In genomic region chr7:74850833-74851721, GRCh38 we compare ENCODE assay signal across 8 cellular contexts. TPM values are rescaled to one million over a fixed set of nuclear protein-coding genes. Genes with fewer than 3 reads are reported as not detected.
A peak's percentile ranks its signal among the peaks of the same experiment; 100 is the strongest.
DNase-seq lines count a peak whose midpoint lies in the region; ATAC-seq and TF ChIP-seq lines count a peak whose summit lies in the region.
"Not testable (repeated sequence)": the region's sequence is repeated elsewhere in the genome, so short reads cannot be mapped to it uniquely, and the experiment has no call there.

Gene GTF2IRD2, minus strand, starts transcription at chr7:74851605. Its CDS starts 15,227 bp downstream, at chr7:74836378.

- not testable (repeated sequence) for H3K4me1 ChIP-seq in SJCRH30, left ventricle myocardium inferior

- H3K4me3 ChIP-seq in SJCRH30, result peak within 1 kb of the TSS; percentile 75
- H3K4me3 ChIP-seq in left ventricle myocardium inferior, result not testable (repeated sequence)

- not testable (repeated sequence) for H3K36me3 ChIP-seq in SJCRH30, left ventricle myocardium inferior

- not testable (repeated sequence) for H3K9me3 ChIP-seq in SJCRH30 (replicated peaks); left ventricle myocardium inferior (replicated peaks)

- TF ChIP-seq CTCF in left ventricle myocardium inferior (IDR thresholded peaks at IDR 0.05; ENCODE audit: borderline replicate concordance); omental fat pad (IDR thresholded peaks at IDR 0.05): not testable (repeated sequence)

- ATAC-seq in GM18498 (IDR thresholded peaks at IDR 0.05; ENCODE audit: unreplicated experiment) (peak; percentile 92), GM21619 (IDR thresholded peaks at IDR 0.05; ENCODE audit: unreplicated experiment) (peak; percentile 73), HG03175 (IDR thresholded peaks at IDR 0.05; ENCODE audit: unreplicated experiment) (peak; percentile 91), omental fat pad (ENCODE audit: low FRiP score) (peak; percentile 89)

- H3K27ac ChIP-seq in SJCRH30, result peak within 1 kb of the TSS; percentile 74
- H3K27ac ChIP-seq in left ventricle myocardium inferior (replicated peaks), result not testable (repeated sequence)

- DNase-seq in SJCRH30, result peak; percentile 27 to 80
- DNase-seq in activated naive CD8-positive, alpha-beta T cell treated with anti-CD3 and anti-CD28 coated beads, Interleukin-2, amount 50 U/mL, for 16 hours (ENCODE audit: low read depth, low spot score), result peak; percentile 20
- not testable (repeated sequence) for DNase-seq in left ventricle myocardium inferior; omental fat pad (ENCODE audit: low spot score)
- peak; percentile 68 for DNase-seq in ureter (ENCODE audit: low spot score)

- intact Hi-C loops in left ventricle myocardium inferior (cut with micrococcal nuclease), result not testable (repeated sequence)

- H3K27me3 ChIP-seq in SJCRH30; left ventricle myocardium inferior (ENCODE audit: low read depth): not testable (repeated sequence)

RNA-seq across cellular contexts. Expression of gene GTF2IRD2, which starts in this region (rescaled TPM):
- total RNA-seq in SJCRH30 (2014; rRNA removed; shearing (Covaris generic)), result 5.9 and 7.6 TPM in 2 replicates
- 13.5 TPM for total RNA-seq in left ventricle myocardium inferior
- 10 to 100 TPM in 2 of 4 donors, 1 to 10 TPM in 2; 8.1 to 32.6 (median 9.4) TPM for total RNA-seq in omental fat pad
- total RNA-seq in ureter, result 45.5 TPM
